ENCODE assay signal across 18 cellular contexts in genomic region chr6:132570221-132570777, GRCh38. TPM values are rescaled to one million over a fixed set of nuclear protein-coding genes. Genes with fewer than 3 reads are reported as not detected.
DNase-seq lines count a peak whose midpoint lies in the region; ATAC-seq and TF ChIP-seq lines count a peak whose summit lies in the region.
"Had no signal": no experiment of that assay in that cellular context is flagged by ENCODE, and none has a peak within 500 bp of the region (broad histone marks: within the 10 kb centered on the region; RNA-seq: fewer than 3 reads in every experiment).

Gene TAAR6 (plus strand): TSS chr6:132570322. CDS start chr6:132570322, 0 bp downstream.

- 81 to 83% methylated on average over 15 of the region's 15 CpGs for WGBS in sigmoid colon, 2 donors

- DNase-seq in C1 segment of cervical spinal cord (lab: John Stamatoyannopoulos, UW) (peak in 8 of 14 donors; percentile 3 to 55 (median 22)), anterior cingulate cortex (lab: John Stamatoyannopoulos, UW) (peak in 40 of 58 donors; percentile 2 to 66 (median 23)), hippocampal formation (lab: John Stamatoyannopoulos, UW) (peak; percentile 41 to 67), pons (ENCODE audit: low spot score) (peak; percentile 74), sigmoid colon (no peak), NCI-H1048 (lab: John Stamatoyannopoulos, UW) (no peak), NCI-H774 (lab: John Stamatoyannopoulos, UW) (no peak)
- DNase-seq: 8988T; CD8-positive, alpha-beta memory T cell; DMS79 treated with DMSO at 0.1 percent for 48 hours; HCEC 1CT; NCI-H1436 treated with DMSO at 0.1 percent for 48 hours; NCI-H2107; NCI-H345; SHP77 had no signal

- H3K4me3 ChIP-seq in sigmoid colon, result no peak within 1 kb of the TSS
- H3K4me3 ChIP-seq: BLaER1 had no signal

- H3K36me3 ChIP-seq in sigmoid colon, result no peaks in the 10 kb centered on the region
- H3K36me3 ChIP-seq: BLaER1 had no signal

- no peak for TF ChIP-seq EP300 in sigmoid colon (IDR thresholded peaks at IDR 0.05)

- TF ChIP-seq POLR2A in sigmoid colon (IDR thresholded peaks at IDR 0.05), result no peak

- TF ChIP-seq CTCF in sigmoid colon (IDR thresholded peaks at IDR 0.05), result no peak

- no peaks in the 10 kb centered on the region for H3K27me3 ChIP-seq in sigmoid colon
- H3K27me3 ChIP-seq: BLaER1 had no signal

- intact Hi-C loops in sigmoid colon (cut with DNase I), result no loop called here

- H3K9me3 ChIP-seq in sigmoid colon, result no peaks in the 10 kb centered on the region
- H3K9me3 ChIP-seq: BLaER1 had no signal

- H3K4me1 ChIP-seq in sigmoid colon, result no peaks in the 10 kb centered on the region
- H3K4me1 ChIP-seq: BLaER1 had no signal

- ATAC-seq in HG02852 (IDR thresholded peaks at IDR 0.05; ENCODE audit: unreplicated experiment), result no peak

- no peak within 1 kb of the TSS for H3K27ac ChIP-seq in sigmoid colon
- H3K27ac ChIP-seq: BLaER1 had no signal

RNA-seq across cellular contexts. Expression of gene TAAR6, which starts in this region (rescaled TPM):
- not detected for total RNA-seq in sigmoid colon
- polyA plus RNA-seq in sigmoid colon, result not detected
- total RNA-seq: CD8-positive, alpha-beta memory T cell; G401 had no signal
- polyA plus RNA-seq: CD8-positive, alpha-beta memory T cell had no signal

Comparison
In these comparisons a context has a peak if more than half of its experiments do, and no peak if none do; other contexts are left out.
1. DNase-seq: peak in C1 segment of cervical spinal cord (8 of 14), anterior cingulate cortex (40 of 58), hippocampal formation (2 of 2) and pons (single experiment); none in sigmoid colon (single experiment), NCI-H1048 (single experiment) and NCI-H774 (single experiment).